Comparison of ENCODE assay signal across 1 cellular context in the genomic region with DNA sequence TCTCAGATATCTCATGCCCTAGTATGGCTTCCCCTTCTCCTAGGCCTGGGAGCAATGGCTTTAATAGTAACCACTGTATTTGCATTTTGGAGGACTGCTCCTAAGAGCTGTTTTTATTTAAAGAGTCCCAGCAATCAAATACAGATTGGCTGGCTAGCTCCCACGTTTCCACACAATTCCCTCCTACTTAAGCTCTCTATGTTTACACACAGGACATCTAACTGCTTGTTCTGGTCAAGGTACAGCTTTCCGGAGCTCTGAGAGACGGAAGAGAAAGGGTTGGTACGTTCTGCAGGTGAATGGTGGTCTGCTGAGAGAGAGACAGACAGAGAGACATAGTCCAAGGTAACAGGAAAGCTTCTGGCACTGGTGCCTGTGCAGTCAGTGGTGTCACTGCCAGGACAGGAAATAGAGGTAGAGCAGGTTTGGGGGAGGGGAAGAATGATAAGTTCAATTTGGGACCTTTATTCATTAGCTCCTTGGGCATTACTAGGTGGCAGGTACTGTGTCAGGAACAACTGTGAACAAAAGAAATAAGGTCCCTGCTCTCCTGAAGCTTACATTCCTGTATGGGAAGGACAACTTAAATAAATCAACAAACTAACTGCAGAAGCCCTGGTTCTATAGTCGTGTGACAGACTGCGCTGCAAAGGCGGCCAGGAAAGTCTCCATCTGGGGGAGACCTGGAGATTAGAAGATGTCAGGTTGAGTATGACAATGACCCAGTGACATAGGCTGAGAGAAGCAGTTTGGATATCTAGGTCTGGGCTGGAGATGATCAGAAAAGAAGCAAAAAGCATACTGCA.
TF ChIP-seq lines count a peak whose summit lies in the region.

No MANE protein-coding gene starts in this region.

TF ChIP-seq in HepG2, 621 proteins besides CTCF, POLR2A, EP300 and RAD21 (continued from another document and continues in another):
- TF ChIP-seq ISL2 (CRISPR knock-in tag; IDR thresholded peaks at IDR 0.05) (peak; percentile 84; the same call in 1 of the 2 replicates), SATB2 (CRISPR knock-in tag; IDR thresholded peaks at IDR 0.05) (no peak; the same call in 1 of the 2 replicates), PAXIP1 (CRISPR knock-in tag; conservative IDR thresholded peaks at IDR 0.05) (peak; percentile 98), MIER3 (CRISPR knock-in tag; IDR thresholded peaks at IDR 0.05; ENCODE audit: borderline replicate concordance) (peak; percentile 80; the same call in 1 of the 2 replicates), KAT2B (IDR thresholded peaks at IDR 0.05; ENCODE audit: borderline replicate concordance, low read depth, low read length) (no peak), RBM22 (optimal IDR thresholded peaks at IDR 0.05; ENCODE audit: low read length) (no peak), TRAFD1 (CRISPR knock-in tag; IDR thresholded peaks at IDR 0.05; ENCODE audit: borderline replicate concordance) (no peak), ZNF740 (CRISPR knock-in tag; IDR thresholded peaks at IDR 0.05) (no peak), THAP9 (CRISPR knock-in tag; IDR thresholded peaks at IDR 0.05; ENCODE audit: borderline replicate concordance) (no peak), U2AF1 (optimal IDR thresholded peaks at IDR 0.05; ENCODE audit: low read depth, low read length) (no peak), DMAP1 (CRISPR knock-in tag; IDR thresholded peaks at IDR 0.05) (peak; percentile 41; the same call in 1 of the 2 replicates), IRX3 (CRISPR knock-in tag; IDR thresholded peaks at IDR 0.05; ENCODE audit: borderline replicate concordance, low read depth) (no peak), NR3C1 (CRISPR knock-in tag; IDR thresholded peaks at IDR 0.05) (no peak), KIAA2018 (CRISPR knock-in tag; IDR thresholded peaks at IDR 0.05; ENCODE audit: borderline replicate concordance) (no peak), ZBTB7B (CRISPR knock-in tag; IDR thresholded peaks at IDR 0.05) (peak; percentile 98), MAX (IDR thresholded peaks at IDR 0.05) (peak; percentile 22; the same call in 1 of the 2 replicates), SNAPC5 (CRISPR knock-in tag; IDR thresholded peaks at IDR 0.05; ENCODE audit: borderline replicate concordance) (no peak), ARNT2 (CRISPR knock-in tag; IDR thresholded peaks at IDR 0.05; ENCODE audit: low read depth) (no peak; the same call in 1 of the 2 replicates), GRHL1 (CRISPR knock-in tag; conservative IDR thresholded peaks at IDR 0.05) (no peak), ZNF138 (CRISPR knock-in tag; IDR thresholded peaks at IDR 0.05; ENCODE audit: low read depth) (no peak), ZNF772 (CRISPR knock-in tag; IDR thresholded peaks at IDR 0.05) (0 out of 2 replicates have a peak, but pooled peaks have one; percentile 60), ZSCAN30 (CRISPR knock-in tag; IDR thresholded peaks at IDR 0.05) (no peak)
- TF ChIP-seq, protein P1, sequence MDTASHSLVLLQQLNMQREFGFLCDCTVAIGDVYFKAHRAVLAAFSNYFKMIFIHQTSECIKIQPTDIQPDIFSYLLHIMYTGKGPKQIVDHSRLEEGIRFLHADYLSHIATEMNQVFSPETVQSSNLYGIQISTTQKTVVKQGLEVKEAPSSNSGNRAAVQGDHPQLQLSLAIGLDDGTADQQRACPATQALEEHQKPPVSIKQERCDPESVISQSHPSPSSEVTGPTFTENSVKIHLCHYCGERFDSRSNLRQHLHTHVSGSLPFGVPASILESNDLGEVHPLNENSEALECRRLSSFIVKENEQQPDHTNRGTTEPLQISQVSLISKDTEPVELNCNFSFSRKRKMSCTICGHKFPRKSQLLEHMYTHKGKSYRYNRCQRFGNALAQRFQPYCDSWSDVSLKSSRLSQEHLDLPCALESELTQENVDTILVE (CRISPR knock-in tag; IDR thresholded peaks at IDR 0.05), result peak; percentile 47; the same call in 1 of the 2 replicates
- TF ChIP-seq, protein P2, sequence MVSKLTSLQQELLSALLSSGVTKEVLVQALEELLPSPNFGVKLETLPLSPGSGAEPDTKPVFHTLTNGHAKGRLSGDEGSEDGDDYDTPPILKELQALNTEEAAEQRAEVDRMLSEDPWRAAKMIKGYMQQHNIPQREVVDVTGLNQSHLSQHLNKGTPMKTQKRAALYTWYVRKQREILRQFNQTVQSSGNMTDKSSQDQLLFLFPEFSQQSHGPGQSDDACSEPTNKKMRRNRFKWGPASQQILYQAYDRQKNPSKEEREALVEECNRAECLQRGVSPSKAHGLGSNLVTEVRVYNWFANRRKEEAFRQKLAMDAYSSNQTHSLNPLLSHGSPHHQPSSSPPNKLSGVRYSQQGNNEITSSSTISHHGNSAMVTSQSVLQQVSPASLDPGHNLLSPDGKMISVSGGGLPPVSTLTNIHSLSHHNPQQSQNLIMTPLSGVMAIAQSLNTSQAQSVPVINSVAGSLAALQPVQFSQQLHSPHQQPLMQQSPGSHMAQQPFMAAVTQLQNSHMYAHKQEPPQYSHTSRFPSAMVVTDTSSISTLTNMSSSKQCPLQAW (CRISPR knock-in tag; IDR thresholded peaks at IDR 0.05), result no peak
